In genomic region chr15:68272797-68273271, GRCh38 we compare ENCODE assay signal across 13 cellular contexts. TPM values are rescaled to one million over a fixed set of nuclear protein-coding genes. Genes with fewer than 3 reads are reported as not detected.
DNase-seq lines count a peak whose midpoint lies in the region; ATAC-seq, FAIRE-seq and TF ChIP-seq lines count a peak whose summit lies in the region.
"Had no signal": no experiment of that assay in that cellular context is flagged by ENCODE, and none has a peak within 500 bp of the region (broad histone marks: within the 10 kb centered on the region; RNA-seq: fewer than 3 reads in every experiment).

No MANE protein-coding gene starts in this region.

- FAIRE-seq in HepG2 (lab: Jason Lieb, UNC) = no peak
- FAIRE-seq: G401.6 had no signal

- BruUV-seq in HepG2 (replicated peaks; lab: Mats Ljungman, UMichigan) = no TSS peak

- TF ChIP-seq EP300 in HepG2 (IDR thresholded peaks at IDR 0.05; ENCODE audit: low read depth in 2 of 2, low read length in 2 of 2) (no peak), HepG2 (CRISPR knock-in tag; IDR thresholded peaks at IDR 0.05; ENCODE audit: borderline replicate concordance) (no peak)

- H3K4me3 ChIP-seq in HepG2 (replicated peaks in 1 of 3; ENCODE audit: insufficient read depth in 1 of 3, low read depth in 2 of 3, low read length in 3 of 3) (no peak overlapping the region), right lobe of liver (no peak overlapping the region), dorsolateral prefrontal cortex (no peak overlapping the region), muscle layer of colon (ENCODE audit: low read depth in 1 of 2, low read length in 2 of 2) (no peak overlapping the region), aorta (ENCODE audit: low read length in 2 of 2) (no peak overlapping the region), Karpas-422 (ENCODE audit: low read length) (no peak overlapping the region)

- TF ChIP-seq RAD21 in HepG2 (CRISPR knock-in tag; IDR thresholded peaks at IDR 0.05) = no peak

- in situ Hi-C loops in HepG2 (cut with HindIII; ENCODE audit: extremely low pct_ligation_motif_present, low pct_unique_long_range_greater_than_20kb) = no loop called here

- intact Hi-C loops in HepG2 (cut with micrococcal nuclease; ENCODE audit: unreplicated experiment) = no loop called here
- intact Hi-C loops in right lobe of liver (cut with DNase I) = no loop called here
- intact Hi-C loops in dorsolateral prefrontal cortex (cut with DNase I) = loop anchor here in 1 of 2 donors (10.0 kb wide), 1 partner anchor 728 kb away; the partner anchor contains the start of gene MAP2K5
- intact Hi-C loops in aorta (cut with DNase I) = no loop called here
- intact Hi-C loops in left colon (cut with DNase I, micrococcal nuclease) = no loop called here

- no peak for ATAC-seq in HepG2
- ATAC-seq in right lobe of liver = no peak
- ATAC-seq in aorta (ENCODE audit: low FRiP score) = no peak
- ATAC-seq in left colon = no peak

- WGBS in HepG2 (ENCODE audit: low lambda C conversion rate) = 67% methylated on average over 1 of the region's 1 CpG
- 75% methylated on average over 1 of the region's 1 CpG for WGBS in right lobe of liver (ENCODE audit: insufficient coverage, low coverage, low lambda C conversion rate, missing lambda C conversion rate)
- WGBS in aorta, 2 donors = 8 to 14% methylated on average over 1 of the region's 1 CpG

- POLR2A ChIA-PET in HepG2 (lab: Yijun Ruan, JAX) = no interaction called here

- no peaks in the 10 kb centered on the region for H3K9me2 ChIP-seq in Karpas-422 (replicated peaks; ENCODE audit: insufficient read depth, low read length)

- H4K20me1 ChIP-seq in HepG2 (ENCODE audit: insufficient read depth, low read length) (no peaks in the 10 kb centered on the region), Karpas-422 (ENCODE audit: insufficient read depth, low read depth, low read length) (no peaks in the 10 kb centered on the region)

- no peak overlapping the region for H3K4me2 ChIP-seq in HepG2 (ENCODE audit: low read depth, low read length)
- no peak overlapping the region for H3K4me2 ChIP-seq in Karpas-422 (ENCODE audit: low read depth, low read length, poor library complexity, severe bottlenecking)

- H2AFZ ChIP-seq in HepG2 (ENCODE audit: low read length) (no peak overlapping the region), Karpas-422 (ENCODE audit: low read length) (no peak overlapping the region)

- H3K9ac ChIP-seq in HepG2 (ENCODE audit: insufficient read depth, low read depth, low read length) = no peak overlapping the region
- H3K9ac ChIP-seq in muscle layer of colon (ENCODE audit: low read length) = no peak overlapping the region
- no peak overlapping the region for H3K9ac ChIP-seq in Karpas-422 (ENCODE audit: low read length)

- no peak for TF ChIP-seq CTCF in HepG2 (CRISPR knock-in tag; IDR thresholded peaks at IDR 0.05)
- TF ChIP-seq CTCF in right lobe of liver (IDR thresholded peaks at IDR 0.05) = no peak
- TF ChIP-seq CTCF in dorsolateral prefrontal cortex (IDR thresholded peaks at IDR 0.05 in 54 of 56, conservative IDR thresholded peaks at IDR 0.05 in 2 of 56; ENCODE audit: low read depth in 1 of 56, partially characterized antibody in 56 of 56) = no peak

- DNase-seq in HepG2 (ENCODE audit: low spot score) = no peak
- DNase-seq in right lobe of liver = no peak
- DNase-seq in dorsolateral prefrontal cortex = no peak
- no peak for DNase-seq in aorta
- no peak for DNase-seq in left colon
- no peak for DNase-seq in T-helper 2 cell
- no peak for DNase-seq in Karpas-422
- DNase-seq: activated CD4-positive, alpha-beta T cell treated with anti-CD3 and anti-CD28 coated beads for 48 hours; activated naive CD8-positive, alpha-beta T cell treated with anti-CD3 and anti-CD28 coated beads, Interleukin-2, amount 10 ng/mL, durations not matched to agents 7 days and 5 days; SHP77 treated with DMSO at 0.1 percent for 48 hours; stimulated activated CD4-positive, alpha-beta T cell treated with anti-CD3 and anti-CD28 coated beads, Interleukin-1b, Interleukin-23, amount 100 ng/mL, for 48 hours had no signal

- no peaks in the 10 kb centered on the region for H3K9me3 ChIP-seq in HepG2 (ENCODE audit: low read length)
- no peaks in the 10 kb centered on the region for H3K9me3 ChIP-seq in right lobe of liver
- H3K9me3 ChIP-seq in muscle layer of colon (ENCODE audit: low read length) = no peaks in the 10 kb centered on the region
- no peaks in the 10 kb centered on the region for H3K9me3 ChIP-seq in aorta (ENCODE audit: control insufficient read depth, low read length)
- H3K9me3 ChIP-seq in Karpas-422 (ENCODE audit: low read length) = no peaks in the 10 kb centered on the region

- no peaks in the 10 kb centered on the region; a peak in 1 of 5 replicates for H3K27me3 ChIP-seq in HepG2 (ENCODE audit: control insufficient read depth in 1 of 2, insufficient read depth in 2 of 2, low read length in 2 of 2)
- H3K27me3 ChIP-seq in right lobe of liver = no peaks in the 10 kb centered on the region
- H3K27me3 ChIP-seq in dorsolateral prefrontal cortex = no peaks in the 10 kb centered on the region
- H3K27me3 ChIP-seq in muscle layer of colon (ENCODE audit: control insufficient read depth in 1 of 2, insufficient read depth in 2 of 2, low read length in 2 of 2) = no peaks in the 10 kb centered on the region
- no peaks in the 10 kb centered on the region for H3K27me3 ChIP-seq in aorta (ENCODE audit: control insufficient read depth in 1 of 2, insufficient read depth in 2 of 2, low read length in 1 of 2)
- no peaks in the 10 kb centered on the region for H3K27me3 ChIP-seq in Karpas-422 (ENCODE audit: low read length)

- H3K27ac ChIP-seq in HepG2 (ENCODE audit: extremely low read length, insufficient read depth, low read length) = no peak overlapping the region
- no peak overlapping the region for H3K27ac ChIP-seq in right lobe of liver
- peak overlapping the region in 57 of 59 donors; percentile 40 to 100 (median 88) for H3K27ac ChIP-seq in dorsolateral prefrontal cortex
- H3K27ac ChIP-seq in muscle layer of colon (ENCODE audit: low read depth, low read length) = peak overlapping the region; percentile 45
- peak overlapping the region; percentile 74 to 78 for H3K27ac ChIP-seq in aorta (ENCODE audit: low read depth in 1 of 2, low read length in 2 of 2)
- H3K27ac ChIP-seq in Karpas-422 (ENCODE audit: low read length) = no peak overlapping the region

- CTCF ChIA-PET in HepG2 (lab: Yijun Ruan, JAX; ENCODE audit: low intra/inter-chr PET ratio, low total read pairs) = no interaction called here

- H3K4me1 ChIP-seq in HepG2 (ENCODE audit: insufficient read depth, low read length) (peaks cover 70% of the 10 kb centered on the region), right lobe of liver (peaks cover 0 to 36% (median 12%) of the 10 kb centered on the region in 4 donors), muscle layer of colon (ENCODE audit: insufficient read depth, low read length) (peaks cover 23% of the 10 kb centered on the region), aorta (ENCODE audit: control insufficient read depth in 1 of 2, insufficient read depth in 2 of 2, low read length in 2 of 2) (peaks cover 9 to 10% of the 10 kb centered on the region in 2 donors), Karpas-422 (ENCODE audit: low read length) (peaks cover 14% of the 10 kb centered on the region)

- H3K36me3 ChIP-seq in HepG2 (replicated peaks in 1 of 2; ENCODE audit: control insufficient read depth in 1 of 2, insufficient read depth in 2 of 2, low read length in 2 of 2) (no peaks in the 10 kb centered on the region), right lobe of liver (no peaks in the 10 kb centered on the region), muscle layer of colon (ENCODE audit: insufficient read depth, low read length) (no peaks in the 10 kb centered on the region), aorta (ENCODE audit: control insufficient read depth in 1 of 2, insufficient read depth in 2 of 2, low read length in 1 of 2) (no peaks in the 10 kb centered on the region), Karpas-422 (ENCODE audit: insufficient read depth, low read length) (no peaks in the 10 kb centered on the region)

- H3K79me2 ChIP-seq in HepG2 (ENCODE audit: insufficient read depth, low read length) (no peaks in the 10 kb centered on the region), Karpas-422 (ENCODE audit: low read length) (no peaks in the 10 kb centered on the region)

- TF ChIP-seq POLR2A in HepG2 (IDR thresholded peaks at IDR 0.05; ENCODE audit: insufficient read depth in 1 of 2, low read depth in 2 of 2, low read length in 2 of 2) (no peak), right lobe of liver (IDR thresholded peaks at IDR 0.05) (no peak)

RNA-seq across cellular contexts. Expression of gene FEM1B, which starts 4.7 kb away (rescaled TPM):
- total RNA-seq in HepG2 (2016; rRNA removed; fragmentation: Illumina TruSeq; extraction: Trizol) (38.1 and 41.2 TPM in 2 replicates), right lobe of liver (10 to 100 TPM; 17.7 to 28.3 (median 23.1) TPM), dorsolateral prefrontal cortex (100 to 1,000 TPM in 62 of 120 experiments, 10 to 100 TPM in 58; 63.2 to 136 (median 101) TPM), aorta (10 to 100 TPM; 76.0 to 96.3 TPM), left colon (10 to 100 TPM; 51.2 to 55.3 TPM)
- 1.8 and 3.1 TPM in 2 replicates for total RNA-seq in HepG2 (2016; cell fraction: cytosol; rRNA removed; fragmentation: Illumina TruSeq; extraction: Trizol; ENCODE audit: low read depth)
- total RNA-seq in HepG2 (2016; cell fraction: insoluble cytoplasmic fraction; rRNA removed; fragmentation: Illumina TruSeq; extraction: Trizol) = 30.7 and 45.0 TPM in 2 replicates
- total RNA-seq in HepG2 (2016; cell fraction: membrane; rRNA removed; fragmentation: Illumina TruSeq; extraction: Trizol) = 14.6 and 17.1 TPM in 2 replicates
- total RNA-seq in HepG2 (2016; cell fraction: nucleus; rRNA removed; fragmentation: Illumina TruSeq; extraction: Trizol) = 28.2 and 28.4 TPM in 2 replicates
- polyA plus RNA-seq in HepG2 (2011; rRNA removed) (40.0 and 40.3 TPM in 2 replicates), aorta (10 to 100 TPM; 11.3 to 14.2 TPM)
- 19.1 and 23.6 TPM in 2 replicates for polyA plus RNA-seq in HepG2 (2011; cell fraction: cytosol; rRNA removed)
- 21.4 and 22.7 TPM in 2 replicates for polyA plus RNA-seq in HepG2 (2011; cell fraction: nucleus; rRNA removed)
- 16.6 and 17.3 TPM in 2 replicates for polyA plus RNA-seq in HepG2 (2012)
- polyA plus RNA-seq in HepG2 (2016; cell fraction: cytosol; fragmentation: Illumina TruSeq; extraction: Trizol; ENCODE audit: low read depth) = 0.72 and 0.80 TPM in 2 replicates
- polyA plus RNA-seq in HepG2 (2016; cell fraction: insoluble cytoplasmic fraction; fragmentation: Illumina TruSeq; extraction: Trizol; ENCODE audit: low read depth) = 19.0 and 20.2 TPM in 2 replicates
- polyA plus RNA-seq in HepG2 (2016; cell fraction: membrane; fragmentation: Illumina TruSeq; extraction: Trizol; ENCODE audit: low read depth) = 4.2 and 4.6 TPM in 2 replicates
- polyA plus RNA-seq in HepG2 (2016; cell fraction: nucleus; fragmentation: Illumina TruSeq; extraction: Trizol; ENCODE audit: insufficient read depth, low read depth) = 19.1 and 25.5 TPM in 2 replicates
- polyA minus RNA-seq in HepG2 (2011; rRNA and poly(A)+ RNA removed; ENCODE audit: low replicate concordance) = 110 and 233 TPM in 2 replicates
- 70.9 and 90.9 TPM in 2 replicates for polyA minus RNA-seq in HepG2 (2011; cell fraction: cytosol; rRNA and poly(A)+ RNA removed)
- 58.1 and 77.1 TPM in 2 replicates for polyA minus RNA-seq in HepG2 (2011; cell fraction: nucleus; rRNA and poly(A)+ RNA removed)
- 24.4 and 47.5 TPM in 2 replicates for total RNA-seq in Karpas-422 (2014; rRNA removed; shearing (Covaris generic); ENCODE audit: low replicate concordance)

RNA-seq across cellular contexts. Expression of gene CLN6, which starts 43.3 kb away (rescaled TPM):
- 11.1 and 27.1 TPM in 2 replicates for total RNA-seq in HepG2 (2016; rRNA removed; fragmentation: Illumina TruSeq; extraction: Trizol)
- 8.6 and 9.6 TPM in 2 replicates for total RNA-seq in HepG2 (2016; cell fraction: cytosol; rRNA removed; fragmentation: Illumina TruSeq; extraction: Trizol; ENCODE audit: low read depth)
- 11.8 and 24.4 TPM in 2 replicates for total RNA-seq in HepG2 (2016; cell fraction: insoluble cytoplasmic fraction; rRNA removed; fragmentation: Illumina TruSeq; extraction: Trizol)
- total RNA-seq in HepG2 (2016; cell fraction: membrane; rRNA removed; fragmentation: Illumina TruSeq; extraction: Trizol) = 21.8 and 24.8 TPM in 2 replicates
- 26.2 and 36.2 TPM in 2 replicates for total RNA-seq in HepG2 (2016; cell fraction: nucleus; rRNA removed; fragmentation: Illumina TruSeq; extraction: Trizol)
- polyA plus RNA-seq in HepG2 (2011; rRNA removed) = 24.9 and 26.6 TPM in 2 replicates
- polyA plus RNA-seq in HepG2 (2011; cell fraction: cytosol; rRNA removed) = 16.8 and 20.7 TPM in 2 replicates
- 31.9 and 38.5 TPM in 2 replicates for polyA plus RNA-seq in HepG2 (2011; cell fraction: nucleus; rRNA removed)
- 11.0 and 11.8 TPM in 2 replicates for polyA plus RNA-seq in HepG2 (2012)
- polyA plus RNA-seq in HepG2 (2016; cell fraction: cytosol; fragmentation: Illumina TruSeq; extraction: Trizol; ENCODE audit: low read depth) = 12.8 and 17.1 TPM in 2 replicates
- 18.2 and 20.3 TPM in 2 replicates for polyA plus RNA-seq in HepG2 (2016; cell fraction: insoluble cytoplasmic fraction; fragmentation: Illumina TruSeq; extraction: Trizol; ENCODE audit: low read depth)
- 26.1 and 27.9 TPM in 2 replicates for polyA plus RNA-seq in HepG2 (2016; cell fraction: membrane; fragmentation: Illumina TruSeq; extraction: Trizol; ENCODE audit: low read depth)
- polyA plus RNA-seq in HepG2 (2016; cell fraction: nucleus; fragmentation: Illumina TruSeq; extraction: Trizol; ENCODE audit: insufficient read depth, low read depth) = 66.1 and 79.6 TPM in 2 replicates
- polyA minus RNA-seq in HepG2 (2011; rRNA and poly(A)+ RNA removed; ENCODE audit: low replicate concordance) = 97.2 and 431 TPM in 2 replicates
- polyA minus RNA-seq in HepG2 (2011; cell fraction: cytosol; rRNA and poly(A)+ RNA removed) = 10.3 and 11.8 TPM in 2 replicates
- polyA minus RNA-seq in HepG2 (2011; cell fraction: nucleus; rRNA and poly(A)+ RNA removed) = 22.3 and 29.9 TPM in 2 replicates
- total RNA-seq in right lobe of liver = 10 to 100 TPM; 10.7 to 24.3 (median 15.2) TPM
- total RNA-seq in dorsolateral prefrontal cortex = 10 to 100 TPM; 18.4 to 49.4 (median 29.8) TPM
- 10 to 100 TPM; 11.3 to 16.8 TPM for total RNA-seq in aorta
- polyA plus RNA-seq in aorta = 1 to 10 TPM; 5.3 to 8.2 TPM
- 10 to 100 TPM; 24.6 to 32.2 TPM for total RNA-seq in left colon
- 30.2 and 80.0 TPM in 2 replicates for total RNA-seq in Karpas-422 (2014; rRNA removed; shearing (Covaris generic); ENCODE audit: low replicate concordance)

Comparison
In these comparisons a context has a peak if more than half of its experiments do, and no peak if none do; other contexts are left out.
1. H3K27ac ChIP-seq: peak in dorsolateral prefrontal cortex (57 of 59), muscle layer of colon (single experiment) and aorta (2 of 2); none in HepG2 (single experiment), right lobe of liver (0 of 3) and Karpas-422 (single experiment).